ENCODE assay signal across 18 cellular contexts in genomic region chr2:238003234-238004032, GRCh38. TPM values are rescaled to one million over a fixed set of nuclear protein-coding genes. Genes with fewer than 3 reads are reported as not detected.
DNase-seq lines count a peak whose midpoint lies in the region; ATAC-seq and TF ChIP-seq lines count a peak whose summit lies in the region.
"Had no signal": no experiment of that assay in that cellular context is flagged by ENCODE, and none has a peak within 500 bp of the region (broad histone marks: within the 10 kb centered on the region; RNA-seq: fewer than 3 reads in every experiment).

No MANE protein-coding gene starts in this region.

- H3K27ac ChIP-seq in A673 (ENCODE audit: low read depth, low read length, poor library complexity, severe bottlenecking) = no peak overlapping the region
- H3K27ac ChIP-seq in CD4-positive, alpha-beta memory T cell (ENCODE audit: low read depth, low read length) = no peak overlapping the region
- H3K27ac ChIP-seq in naive thymus-derived CD4-positive, alpha-beta T cell (ENCODE audit: low read depth, low read length) = peak overlapping the region; percentile 43
- H3K27ac ChIP-seq: neutrophil had no signal

- TSS peak; percentile 17 for BruUV-seq in A673 (replicated peaks; lab: Mats Ljungman, UMichigan)

- POLR2A ChIA-PET in A673 (lab: Charles Lee; ENCODE audit: low non-redundant PET) = no interaction called here
- POLR2A ChIA-PET in CD4-positive, alpha-beta memory T cell (lab: Charles Lee; ENCODE audit: partially characterized antibody) = interaction anchor here (0.6 kb wide), 1 partner anchor 463 kb away, joined by 3 read pairs; no protein-coding TSS in a partner anchor
- POLR2A ChIA-PET in naive thymus-derived CD4-positive, alpha-beta T cell (lab: Charles Lee) = interaction anchor here (1.1 kb wide), 1 partner anchor 33 kb away, joined by 3 read pairs; no protein-coding TSS in a partner anchor

- DNase-seq in A673 (ENCODE audit: low spot score) = no peak
- DNase-seq in CD4-positive, alpha-beta memory T cell = peak in 4 of 5 donors; percentile 8 to 33 (median 20)
- DNase-seq in activated T-cell treated with anti-CD3 and anti-CD28 coated beads, Interleukin-2, amount 50 U/mL, for 72 hours = peak; percentile 43 to 45
- DNase-seq in naive thymus-derived CD4-positive, alpha-beta T cell = peak in 8 of 9 donors; percentile 19 to 44 (median 30)
- no peak for DNase-seq in SW 1271 (lab: John Stamatoyannopoulos, UW)
- DNase-seq: DMS 273 treated with DMSO at 0.1 percent for 48 hours, GF-D8, KG1, left colon, midbrain, MV-4-11, NCI-H1930, NCI-H446 treated with DMSO at 0.1 percent for 48 hours had no signal

- no peaks in the 10 kb centered on the region for H3K36me3 ChIP-seq in A673 (ENCODE audit: insufficient read depth, low read length, poor library complexity, severe bottlenecking)
- H3K36me3 ChIP-seq in CD4-positive, alpha-beta memory T cell (ENCODE audit: insufficient read depth, low read length) = no peaks in the 10 kb centered on the region
- no peaks in the 10 kb centered on the region for H3K36me3 ChIP-seq in naive thymus-derived CD4-positive, alpha-beta T cell (ENCODE audit: control insufficient read depth in 2 of 3, insufficient read depth in 3 of 3, low read length in 3 of 3)

- H3K9me3 ChIP-seq in A673 (ENCODE audit: low read depth, low read length, poor library complexity, severe bottlenecking) = peaks cover 6% of the 10 kb centered on the region
- no peaks in the 10 kb centered on the region for H3K9me3 ChIP-seq in CD4-positive, alpha-beta memory T cell (ENCODE audit: control insufficient read depth in 1 of 2, low read length in 2 of 2)
- H3K9me3 ChIP-seq in naive thymus-derived CD4-positive, alpha-beta T cell (ENCODE audit: control insufficient read depth in 2 of 3, low read length in 3 of 3) = no peaks in the 10 kb centered on the region
- H3K9me3 ChIP-seq: neutrophil had no signal

- no peaks in the 10 kb centered on the region for H3K4me1 ChIP-seq in A673 (ENCODE audit: insufficient read depth, low read length, poor library complexity, severe bottlenecking)
- peaks cover 23% of the 10 kb centered on the region for H3K4me1 ChIP-seq in CD4-positive, alpha-beta memory T cell (ENCODE audit: insufficient read depth, low read length)
- peaks cover 6 to 10% of the 10 kb centered on the region in 2 donors for H3K4me1 ChIP-seq in naive thymus-derived CD4-positive, alpha-beta T cell (ENCODE audit: control insufficient read depth in 2 of 2, insufficient read depth in 2 of 2, low read length in 2 of 2)

- H3K27ac Mint-ChIP-seq in CD4-positive, alpha-beta memory T cell = peak overlapping the region; percentile 13 to 82 (median 62)
- peak overlapping the region; percentile 85 for H3K27ac Mint-ChIP-seq in activated T-cell treated with anti-CD3 and anti-CD28 coated beads, Interleukin-2, amount 50 U/mL, for 72 hours
- H3K27ac Mint-ChIP-seq in naive thymus-derived CD4-positive, alpha-beta T cell = peak overlapping the region; percentile 5 to 87 (median 74)

- no peak for TF ChIP-seq CTCF in A673 (conservative IDR thresholded peaks at IDR 0.05; ENCODE audit: low read depth, low read length)

- H3K4me1 Mint-ChIP-seq in CD4-positive, alpha-beta memory T cell = peaks cover 31 to 60% (median 36%) of the 10 kb centered on the region in 4 donors
- peaks cover 92% of the 10 kb centered on the region for H3K4me1 Mint-ChIP-seq in activated T-cell treated with anti-CD3 and anti-CD28 coated beads, Interleukin-2, amount 50 U/mL, for 72 hours (ENCODE audit: low read depth)
- H3K4me1 Mint-ChIP-seq in naive thymus-derived CD4-positive, alpha-beta T cell = peaks cover 23 to 70% (median 55%) of the 10 kb centered on the region in 7 donors

- peaks cover 40 to 51% of the 10 kb centered on the region in 2 donors for H3K36me3 Mint-ChIP-seq in CD4-positive, alpha-beta memory T cell
- peaks cover 10 to 35% of the 10 kb centered on the region in 2 donors for H3K36me3 Mint-ChIP-seq in activated T-cell treated with anti-CD3 and anti-CD28 coated beads, Interleukin-2, amount 50 U/mL, for 72 hours (ENCODE audit: insufficient read depth in 2 of 2)
- H3K36me3 Mint-ChIP-seq in naive thymus-derived CD4-positive, alpha-beta T cell = peaks cover 2 to 52% (median 40%) of the 10 kb centered on the region in 5 donors

- H3K27me3 ChIP-seq in A673 (replicated peaks; ENCODE audit: insufficient read depth, low read depth, low read length, poor library complexity) = no peaks in the 10 kb centered on the region
- H3K27me3 ChIP-seq in CD4-positive, alpha-beta memory T cell (ENCODE audit: insufficient read depth, low read length) = no peaks in the 10 kb centered on the region
- no peaks in the 10 kb centered on the region for H3K27me3 ChIP-seq in naive thymus-derived CD4-positive, alpha-beta T cell (ENCODE audit: control insufficient read depth in 2 of 2, insufficient read depth in 2 of 2, low read length in 2 of 2)
- H3K27me3 ChIP-seq: neutrophil had no signal

- ATAC-seq in activated T-cell treated with anti-CD3 and anti-CD28 coated beads, Interleukin-2, amount 50 U/mL, for 72 hours (replicated peaks in 1 of 2) = peak; percentile 77 to 79
- ATAC-seq in naive thymus-derived CD4-positive, alpha-beta T cell = peak; percentile 78
- no peak for ATAC-seq in GM21390 (IDR thresholded peaks at IDR 0.05; ENCODE audit: unreplicated experiment)
- no peak for ATAC-seq in HG02759 (IDR thresholded peaks at IDR 0.05; ENCODE audit: unreplicated experiment)
- ATAC-seq: esophagus mucosa, left colon had no signal

- no peaks in the 10 kb centered on the region for H3K27me3 Mint-ChIP-seq in CD4-positive, alpha-beta memory T cell
- no peaks in the 10 kb centered on the region for H3K27me3 Mint-ChIP-seq in activated T-cell treated with anti-CD3 and anti-CD28 coated beads, Interleukin-2, amount 50 U/mL, for 72 hours (ENCODE audit: low read depth)
- no peaks in the 10 kb centered on the region for H3K27me3 Mint-ChIP-seq in naive thymus-derived CD4-positive, alpha-beta T cell
- H3K27me3 Mint-ChIP-seq: central memory CD8-positive, alpha-beta T cell had no signal

- peaks cover 0 to 4% (median 0%) of the 10 kb centered on the region in 8 donors for H3K9me3 Mint-ChIP-seq in CD4-positive, alpha-beta memory T cell
- no peaks in the 10 kb centered on the region for H3K9me3 Mint-ChIP-seq in activated T-cell treated with anti-CD3 and anti-CD28 coated beads, Interleukin-2, amount 50 U/mL, for 72 hours
- H3K9me3 Mint-ChIP-seq in naive thymus-derived CD4-positive, alpha-beta T cell = peaks cover 0 to 1% (median 0%) of the 10 kb centered on the region in 11 donors
- H3K9me3 Mint-ChIP-seq: central memory CD8-positive, alpha-beta T cell had no signal

- H3K4me3 ChIP-seq in A673 (ENCODE audit: low read depth, low read length, poor library complexity, severe bottlenecking) = no peak overlapping the region
- no peak overlapping the region for H3K4me3 ChIP-seq in CD4-positive, alpha-beta memory T cell (ENCODE audit: low read length in 2 of 2)
- H3K4me3 ChIP-seq in naive thymus-derived CD4-positive, alpha-beta T cell (ENCODE audit: low read length) = no peak overlapping the region

- CTCF ChIA-PET in A673 (lab: Charles Lee) = no interaction called here
- CTCF ChIA-PET in CD4-positive, alpha-beta memory T cell (lab: Charles Lee; ENCODE audit: partially characterized antibody) = no interaction called here
- CTCF ChIA-PET in naive thymus-derived CD4-positive, alpha-beta T cell (lab: Charles Lee) = no interaction called here

- H3K4me3 Mint-ChIP-seq in CD4-positive, alpha-beta memory T cell = peak overlapping the region in 4 of 8 donors; percentile 10 to 60 (median 26)
- H3K4me3 Mint-ChIP-seq in activated T-cell treated with anti-CD3 and anti-CD28 coated beads, Interleukin-2, amount 50 U/mL, for 72 hours = peak overlapping the region; percentile 68 to 71
- peak overlapping the region; percentile 4 to 67 (median 44) for H3K4me3 Mint-ChIP-seq in naive thymus-derived CD4-positive, alpha-beta T cell
- H3K4me3 Mint-ChIP-seq: central memory CD8-positive, alpha-beta T cell had no signal

- intact Hi-C loops in A673 (cut with micrococcal nuclease; ENCODE audit: unreplicated experiment) = no loop called here
- intact Hi-C loops in CD4-positive, alpha-beta memory T cell (cut with micrococcal nuclease) = no loop called here
- intact Hi-C loops in naive thymus-derived CD4-positive, alpha-beta T cell (cut with micrococcal nuclease) = no loop called here

RNA-seq across cellular contexts. Expression of gene UBE2F, which starts 36.6 kb away (rescaled TPM):
- 49.0 and 51.2 TPM in 2 replicates for total RNA-seq in A673 (2021)
- total RNA-seq in CD4-positive, alpha-beta memory T cell = 10 to 100 TPM; 35.7 to 39.3 TPM
- 100 to 1,000 TPM in 1 of 2 donors, 10 to 100 TPM in 1; 82.4 to 116 TPM for polyA plus RNA-seq in CD4-positive, alpha-beta memory T cell
- 10 to 100 TPM; 73.6 to 81.7 TPM for total RNA-seq in activated T-cell treated with anti-CD3 and anti-CD28 coated beads, Interleukin-2, amount 50 U/mL, for 72 hours
- 10 to 100 TPM; 42.5 to 80.9 (median 48.3) TPM for total RNA-seq in naive thymus-derived CD4-positive, alpha-beta T cell
- polyA plus RNA-seq in naive thymus-derived CD4-positive, alpha-beta T cell = 100 to 1,000 TPM in 1 of 2 donors, 10 to 100 TPM in 1; 95.6 to 114 TPM

RNA-seq across cellular contexts. Expression of gene SCLY, which starts 57.4 kb away (rescaled TPM):
- 69.9 and 72.4 TPM in 2 replicates for total RNA-seq in A673 (2021)
- 10 to 100 TPM; 35.9 to 37.9 TPM for total RNA-seq in CD4-positive, alpha-beta memory T cell
- polyA plus RNA-seq in CD4-positive, alpha-beta memory T cell = 10 to 100 TPM; 17.7 to 18.9 TPM
- 10 to 100 TPM; 36.3 to 38.2 TPM for total RNA-seq in activated T-cell treated with anti-CD3 and anti-CD28 coated beads, Interleukin-2, amount 50 U/mL, for 72 hours
- total RNA-seq in naive thymus-derived CD4-positive, alpha-beta T cell = 10 to 100 TPM; 16.1 to 47.3 (median 29.1) TPM
- 10 to 100 TPM; 12.2 to 14.1 TPM for polyA plus RNA-seq in naive thymus-derived CD4-positive, alpha-beta T cell

Comparison
In these comparisons a context has a peak if more than half of its experiments do, and no peak if none do; other contexts are left out.
1. DNase-seq: peak in CD4-positive, alpha-beta memory T cell (4 of 5), activated T-cell treated with anti-CD3 and anti-CD28 coated beads, Interleukin-2, amount 50 U/mL, for 72 hours (2 of 2) and naive thymus-derived CD4-positive, alpha-beta T cell (8 of 9); none in A673 (single experiment) and SW 1271 (0 of 2).
2. ATAC-seq: peak in activated T-cell treated with anti-CD3 and anti-CD28 coated beads, Interleukin-2, amount 50 U/mL, for 72 hours (2 of 2) and naive thymus-derived CD4-positive, alpha-beta T cell (single experiment); none in GM21390 (single experiment) and HG02759 (single experiment).
3. Peak in every context shown above with its lines, with median percentiles within 50 percentile points of each other: H3K27ac Mint-ChIP-seq.